In genomic region chrX:85828771-85829170, GRCh38 we compare ENCODE assay signal across 20 cellular contexts.
"Had no signal": no experiment of that assay in that cellular context is flagged by ENCODE, and none has a peak within 500 bp of the region (broad histone marks: within the 10 kb centered on the region; RNA-seq: fewer than 3 reads in every experiment).

No MANE protein-coding gene starts in this region.

- ATAC-seq: activated CD8-positive, alpha-beta T cell treated with anti-CD3 and anti-CD28 coated beads for 36 hours; activated T-cell treated with anti-CD3 and anti-CD28 coated beads, Interleukin-2, amount 50 U/mL, for 72 hours; left lung; naive thymus-derived CD8-positive, alpha-beta T cell; stimulated activated naive B cell treated with anti-CD40 and anti-IgM and Interleukin-4, amounts not matched to agents 10 μg/mL and 1 μg/mL and 100 μg/mL, for 72 hours had no signal

- H3K27me3 ChIP-seq: esophagus squamous epithelium, left lung, neutrophil, tibial nerve, vagina had no signal

- DNase-seq: activated B cell treated with CpG ODN at 0.5 μM for 24 hours; activated CD4-positive, alpha-beta T cell treated with anti-CD3 and anti-CD28 coated beads for 48 hours; activated CD8-positive, alpha-beta T cell treated with anti-CD3 and anti-CD28 coated beads for 36 hours; activated gamma-delta T cell; activated T-cell treated with anti-CD3 and anti-CD28 coated beads, Interleukin-2, amount 50 U/mL, for 72 hours; amygdala; effector CD4-positive, alpha-beta T cell; esophagus squamous epithelium; hippocampal formation; kidney; left lung; naive thymus-derived CD8-positive, alpha-beta T cell; posterior cingulate gyrus; stimulated activated CD4-positive, alpha-beta T cell treated with anti-CD3 and anti-CD28 coated beads, Interleukin-15, amount 100 ng/mL, for 24 hours; stimulated activated CD4-positive, alpha-beta T cell treated with anti-CD3 and anti-CD28 coated beads, Interleukin-4, amount 100 ng/mL, for 1 hour; stimulated activated naive B cell treated with anti-CD40 and anti-IgM and Interleukin-4, amounts not matched to agents 10 μg/mL and 1 μg/mL and 100 μg/mL, for 72 hours had no signal

- H3K9me3 ChIP-seq: esophagus squamous epithelium, left lung, neutrophil, tibial nerve, vagina had no signal

- H3K36me3 ChIP-seq: esophagus squamous epithelium, left lung, neutrophil, tibial nerve, vagina had no signal

- H3K4me3 ChIP-seq: coronary artery, esophagus squamous epithelium, left lung, tibial nerve, vagina had no signal

- H3K27ac ChIP-seq: coronary artery, esophagus squamous epithelium, left lung, neutrophil, tibial nerve, vagina had no signal

- H3K4me1 ChIP-seq: esophagus squamous epithelium, left lung, tibial nerve, vagina had no signal
